Comparison of ENCODE assay signal across 7 cellular contexts in genomic region chr5:107570805-107571531, GRCh38.
DNase-seq lines count a peak whose midpoint lies in the region; ATAC-seq, FAIRE-seq and TF ChIP-seq lines count a peak whose summit lies in the region.

No MANE protein-coding gene starts in this region.

- DNase-seq in GM18507 (ENCODE audit: extremely low spot score, insufficient read length, low read depth) (peak; percentile 57), left cardiac atrium (no peak), gastrocnemius medialis (peak; percentile 13 to 59), AG08395 (ENCODE audit: low spot score) (no peak)
- DNase-seq in activated CD8-positive, alpha-beta memory T cell treated with anti-CD3 and anti-CD28 coated beads, Interleukin-2, amount 10 ng/mL, durations not matched to agents 7 days and 5 days, result peak; percentile 70

- H3K4me1 ChIP-seq in gastrocnemius medialis, result peaks cover 10 to 16% of the 10 kb centered on the region in 2 donors

- no peaks in the 10 kb centered on the region for H3K36me3 Mint-ChIP-seq in activated CD8-positive, alpha-beta memory T cell treated with anti-CD3 and anti-CD28 coated beads, Interleukin-2, amount 10 ng/mL, durations not matched to agents 7 days and 5 days

- H3K4me3 Mint-ChIP-seq in activated CD8-positive, alpha-beta memory T cell treated with anti-CD3 and anti-CD28 coated beads, Interleukin-2, amount 10 ng/mL, durations not matched to agents 7 days and 5 days, result peak overlapping the region; percentile 67

- no peaks in the 10 kb centered on the region for H3K9me3 Mint-ChIP-seq in activated CD8-positive, alpha-beta memory T cell treated with anti-CD3 and anti-CD28 coated beads, Interleukin-2, amount 10 ng/mL, durations not matched to agents 7 days and 5 days (ENCODE audit: low read depth)

- no peaks in the 10 kb centered on the region for H3K36me3 ChIP-seq in gastrocnemius medialis

- H3K27ac Mint-ChIP-seq in activated CD8-positive, alpha-beta memory T cell treated with anti-CD3 and anti-CD28 coated beads, Interleukin-2, amount 10 ng/mL, durations not matched to agents 7 days and 5 days, result peak overlapping the region; percentile 58

- TF ChIP-seq POLR2A in gastrocnemius medialis (IDR thresholded peaks at IDR 0.05), result no peak

- TF ChIP-seq EP300 in Ishikawa (IDR thresholded peaks at IDR 0.05; ENCODE audit: borderline replicate concordance), result peak; percentile 23; the same call in 1 of the 2 replicates

- H3K9me3 ChIP-seq in gastrocnemius medialis, result no peaks in the 10 kb centered on the region

- ATAC-seq in GM21576 (IDR thresholded peaks at IDR 0.05; ENCODE audit: unreplicated experiment) (peak; percentile 87), left cardiac atrium (peak; percentile 32 to 35), gastrocnemius medialis (peak; percentile 59 to 69)
- peak; percentile 83 for ATAC-seq in activated CD8-positive, alpha-beta memory T cell treated with anti-CD3 and anti-CD28 coated beads, Interleukin-2, amount 10 ng/mL, durations not matched to agents 7 days and 5 days

- H3K27me3 ChIP-seq in gastrocnemius medialis, result no peaks in the 10 kb centered on the region

- in situ Hi-C loops in gastrocnemius medialis (cut with MboI; ENCODE audit: low sequenced_read_pairs in 4 of 4), result no loop called here

- H3K4me1 Mint-ChIP-seq in activated CD8-positive, alpha-beta memory T cell treated with anti-CD3 and anti-CD28 coated beads, Interleukin-2, amount 10 ng/mL, durations not matched to agents 7 days and 5 days, result peaks cover 19% of the 10 kb centered on the region

- peak overlapping the region; percentile 53 to 80 (median 61) for H3K4me3 ChIP-seq in gastrocnemius medialis

- FAIRE-seq in GM18507 (lab: Jason Lieb, UNC), result peak; percentile 97

- CTCF ChIA-PET in activated CD8-positive, alpha-beta memory T cell treated with anti-CD3 and anti-CD28 coated beads, Interleukin-2, amount 10 ng/mL, durations not matched to agents 7 days and 5 days (lab: Charles Lee), result interaction anchor here (0.9 to 3.8 kb wide), 8 partner anchors 8 to 264 kb away, joined by 3 to 23 read pairs (median 4); no protein-coding TSS in a partner anchor

- TF ChIP-seq CTCF in gastrocnemius medialis (IDR thresholded peaks at IDR 0.05 in 4 of 5, conservative IDR thresholded peaks at IDR 0.05 in 1 of 5), result no peak

- peak overlapping the region; percentile 47 to 77 (median 66) for H3K27ac ChIP-seq in gastrocnemius medialis

- peaks cover 43% of the 10 kb centered on the region for H3K27me3 Mint-ChIP-seq in activated CD8-positive, alpha-beta memory T cell treated with anti-CD3 and anti-CD28 coated beads, Interleukin-2, amount 10 ng/mL, durations not matched to agents 7 days and 5 days

- no peak for TF ChIP-seq RAD21 in Ishikawa (IDR thresholded peaks at IDR 0.05; ENCODE audit: low read depth)

- intact Hi-C loops in left cardiac atrium (cut with DNase I) (loop anchor here in 1 of 2 donors (5.0 to 10.0 kb wide), 2 partner anchors 101 to 186 kb away; partner anchors contain the start of gene EFNA5), gastrocnemius medialis (cut with DNase I; ENCODE audit: low total_unique reads) (loop anchor here (5.0 kb wide), 2 partner anchors 184 to 354 kb away; no protein-coding TSS in a partner anchor)

TF ChIP-seq in Ishikawa, 13 proteins besides CTCF, POLR2A, EP300 and RAD21:
- TF ChIP-seq CREB1 (IDR thresholded peaks at IDR 0.05; ENCODE audit: low read depth), result no peak
- 0 out of 2 replicates have a peak, but pooled peaks have one; percentile 9 for TF ChIP-seq NFIC (IDR thresholded peaks at IDR 0.05)
- 0 out of 2 replicates have a peak, but pooled peaks have one; percentile 5 for TF ChIP-seq TEAD4 (IDR thresholded peaks at IDR 0.05)

Comparison
In these comparisons a context has a peak if more than half of its experiments do, and no peak if none do; other contexts are left out.
1. DNase-seq: peak in GM18507 (single experiment), activated CD8-positive, alpha-beta memory T cell treated with anti-CD3 and anti-CD28 coated beads, Interleukin-2, amount 10 ng/mL, durations not matched to agents 7 days and 5 days (single experiment) and gastrocnemius medialis (2 of 2); none in left cardiac atrium (single experiment) and AG08395 (single experiment).
2. ATAC-seq: peak in every context shown above with its lines; median percentile 87 in GM21576; 83 in activated CD8-positive, alpha-beta memory T cell treated with anti-CD3 and anti-CD28 coated beads, Interleukin-2, amount 10 ng/mL, durations not matched to agents 7 days and 5 days; 64 in gastrocnemius medialis; 34 in left cardiac atrium.